Comparison of ENCODE assay signal across 10 cellular contexts in the genomic region with DNA sequence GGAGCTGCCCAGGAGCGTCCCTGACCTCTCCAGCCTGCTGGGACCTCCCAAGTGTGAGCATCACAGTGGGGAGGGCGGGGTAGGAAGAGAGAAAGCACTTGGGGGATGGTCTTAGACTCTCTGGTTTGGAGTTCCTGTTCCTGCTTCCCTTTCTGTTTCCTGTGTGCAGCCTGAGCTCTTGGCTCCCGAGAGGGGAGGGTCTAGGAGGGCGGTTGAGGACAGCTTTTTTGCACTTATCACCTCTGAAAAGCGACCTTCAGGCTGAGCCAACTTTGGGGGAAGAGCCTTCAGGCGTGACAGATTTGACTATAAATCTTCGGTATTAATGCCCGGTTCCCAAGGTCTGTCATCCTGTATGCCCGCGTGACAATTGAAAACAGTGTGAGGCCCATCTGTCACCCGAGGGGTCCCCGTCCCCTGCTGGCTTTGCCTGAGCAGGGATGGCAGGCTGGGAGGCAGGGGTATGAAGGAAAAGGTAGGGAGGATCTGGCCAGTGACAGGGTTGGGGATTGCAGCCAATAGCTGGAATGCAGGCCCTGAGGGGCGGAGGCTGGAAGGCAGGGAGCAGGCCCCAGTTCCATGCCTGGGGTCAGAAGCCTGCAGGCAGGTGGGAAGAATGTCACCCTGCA.
DNase-seq lines count a peak whose midpoint lies in the region; TF ChIP-seq lines count a peak whose summit lies in the region.
"Had no signal": no experiment of that assay in that cellular context is flagged by ENCODE, and none has a peak within 500 bp of the region (broad histone marks: within the 10 kb centered on the region; RNA-seq: fewer than 3 reads in every experiment).

No MANE protein-coding gene starts in this region.

- H3K27me3 Mint-ChIP-seq in activated T-cell treated with anti-CD3 and anti-CD28 coated beads, Interleukin-2, amount 50 U/mL, for 24 hours, result peaks cover 12% of the 10 kb centered on the region
- peaks cover 40% of the 10 kb centered on the region for H3K27me3 Mint-ChIP-seq in osteocyte (ENCODE audit: unreplicated experiment)

- peaks cover 22% of the 10 kb centered on the region for H3K4me1 ChIP-seq in OCI-LY3 (ENCODE audit: low read length)
- H3K4me1 ChIP-seq in hepatocyte (ENCODE audit: insufficient read depth), result no peaks in the 10 kb centered on the region

- H2AFZ ChIP-seq in OCI-LY3 (ENCODE audit: low read depth, low read length) (peak overlapping the region; percentile 76; the same call in 1 of the 2 replicates), hepatocyte (no peak overlapping the region)

- H3K4me3 ChIP-seq in HL-60 (replicated peaks; ENCODE audit: insufficient read depth, low read length), result no peak overlapping the region
- H3K4me3 ChIP-seq in OCI-LY3 (ENCODE audit: low read length), result peak overlapping the region; percentile 47
- H3K4me3 ChIP-seq in hepatocyte, result no peak overlapping the region

- DNase-seq in AML-193 (lab: John Stamatoyannopoulos, UW), result peak; percentile 66 to 68
- peak; percentile 63 to 69 for DNase-seq in HL-60 (ENCODE audit: low read depth in 1 of 2, low spot score in 1 of 2)
- peak; percentile 76 for DNase-seq in left kidney (ENCODE audit: low read depth, low spot score)
- no peak for DNase-seq in activated CD8-positive, alpha-beta memory T cell treated with anti-CD3 and anti-CD28 coated beads, Interleukin-2, amount 50 U/mL, for 48 hours
- DNase-seq in activated T-cell treated with anti-CD3 and anti-CD28 coated beads, Interleukin-2, amount 50 U/mL, for 24 hours, result no peak
- no peak for DNase-seq in hepatocyte (ENCODE audit: low spot score)
- DNase-seq in osteocyte (ENCODE audit: extremely low spot score, unreplicated experiment), result no peak
- DNase-seq: erythroblast, NCI-H510A had no signal

- H4K20me1 ChIP-seq in OCI-LY3 (ENCODE audit: insufficient read depth, low read length) (no peaks in the 10 kb centered on the region), hepatocyte (ENCODE audit: insufficient read depth, poor library complexity, severe bottlenecking) (no peaks in the 10 kb centered on the region)

- no peaks in the 10 kb centered on the region for H3K4me1 Mint-ChIP-seq in activated T-cell treated with anti-CD3 and anti-CD28 coated beads, Interleukin-2, amount 50 U/mL, for 24 hours (ENCODE audit: low read depth)
- H3K4me1 Mint-ChIP-seq in osteocyte (ENCODE audit: unreplicated experiment), result no peaks in the 10 kb centered on the region

- H3K36me3 ChIP-seq in OCI-LY3 (replicated peaks; ENCODE audit: low read depth, low read length) (no peaks in the 10 kb centered on the region), hepatocyte (replicated peaks; ENCODE audit: insufficient read depth, low read depth) (no peaks in the 10 kb centered on the region)

- H3K27me3 ChIP-seq in HL-60 (ENCODE audit: insufficient read depth, poor library complexity, severe bottlenecking) (no peaks in the 10 kb centered on the region), OCI-LY3 (ENCODE audit: low read depth, low read length) (peaks cover 13% of the 10 kb centered on the region; the same call in 1 of the 2 replicates), hepatocyte (peaks cover 15% of the 10 kb centered on the region)

- H3K9me3 Mint-ChIP-seq in activated T-cell treated with anti-CD3 and anti-CD28 coated beads, Interleukin-2, amount 50 U/mL, for 24 hours, result no peaks in the 10 kb centered on the region
- no peaks in the 10 kb centered on the region for H3K9me3 Mint-ChIP-seq in osteocyte (ENCODE audit: unreplicated experiment)

- H3K9me3 ChIP-seq in OCI-LY3 (ENCODE audit: insufficient read depth, low read length) (no peaks in the 10 kb centered on the region), hepatocyte (ENCODE audit: low read depth) (no peaks in the 10 kb centered on the region)

- H3K4me2 ChIP-seq in OCI-LY3 (ENCODE audit: low read length) (peak overlapping the region; percentile 59), hepatocyte (no peak overlapping the region)

- TF ChIP-seq CTCF in HL-60 (IDR thresholded peaks at IDR 0.05; ENCODE audit: insufficient read depth, low read length) (no peak), OCI-LY3 (IDR thresholded peaks at IDR 0.05; ENCODE audit: low read depth, low read length) (no peak), hepatocyte (IDR thresholded peaks at IDR 0.05; ENCODE audit: poor library complexity) (no peak), osteocyte (IDR thresholded peaks at IDR 0.05) (no peak)

- H3K79me2 ChIP-seq in OCI-LY3 (ENCODE audit: low read length) (no peaks in the 10 kb centered on the region), hepatocyte (no peaks in the 10 kb centered on the region)

- no peak overlapping the region for H3K4me3 Mint-ChIP-seq in activated T-cell treated with anti-CD3 and anti-CD28 coated beads, Interleukin-2, amount 50 U/mL, for 24 hours
- H3K4me3 Mint-ChIP-seq in osteocyte (ENCODE audit: unreplicated experiment), result no peak overlapping the region

- H3K27ac ChIP-seq in HL-60 (replicated peaks) (peak overlapping the region; percentile 41), OCI-LY3 (ENCODE audit: low read length) (no peak overlapping the region), hepatocyte (no peak overlapping the region)

- no peak overlapping the region for H3K9ac ChIP-seq in OCI-LY3 (ENCODE audit: low read length)

- WGBS in hepatocyte (ENCODE audit: low lambda C conversion rate, missing lambda C conversion rate), result 80% methylated on average over 13 of the region's 13 CpGs

- H3K9me2 ChIP-seq in hepatocyte (replicated peaks; ENCODE audit: insufficient read depth), result no peaks in the 10 kb centered on the region

- H3K27ac Mint-ChIP-seq in activated T-cell treated with anti-CD3 and anti-CD28 coated beads, Interleukin-2, amount 50 U/mL, for 24 hours, result no peak overlapping the region
- no peak overlapping the region for H3K27ac Mint-ChIP-seq in osteocyte (ENCODE audit: unreplicated experiment)

- H3K36me3 Mint-ChIP-seq in activated T-cell treated with anti-CD3 and anti-CD28 coated beads, Interleukin-2, amount 50 U/mL, for 24 hours (ENCODE audit: low read depth), result no peaks in the 10 kb centered on the region
- H3K36me3 Mint-ChIP-seq in osteocyte (ENCODE audit: unreplicated experiment), result no peaks in the 10 kb centered on the region

Comparison
In these comparisons a context has a peak if more than half of its experiments do, and no peak if none do; other contexts are left out.
1. DNase-seq: peak in AML-193 (2 of 2), HL-60 (2 of 2) and left kidney (single experiment); none in activated CD8-positive, alpha-beta memory T cell treated with anti-CD3 and anti-CD28 coated beads, Interleukin-2, amount 50 U/mL, for 48 hours (single experiment), activated T-cell treated with anti-CD3 and anti-CD28 coated beads, Interleukin-2, amount 50 U/mL, for 24 hours (single experiment), hepatocyte (single experiment) and osteocyte (single experiment).